ENCODE assay signal across 8 cellular contexts in the genomic region with DNA sequence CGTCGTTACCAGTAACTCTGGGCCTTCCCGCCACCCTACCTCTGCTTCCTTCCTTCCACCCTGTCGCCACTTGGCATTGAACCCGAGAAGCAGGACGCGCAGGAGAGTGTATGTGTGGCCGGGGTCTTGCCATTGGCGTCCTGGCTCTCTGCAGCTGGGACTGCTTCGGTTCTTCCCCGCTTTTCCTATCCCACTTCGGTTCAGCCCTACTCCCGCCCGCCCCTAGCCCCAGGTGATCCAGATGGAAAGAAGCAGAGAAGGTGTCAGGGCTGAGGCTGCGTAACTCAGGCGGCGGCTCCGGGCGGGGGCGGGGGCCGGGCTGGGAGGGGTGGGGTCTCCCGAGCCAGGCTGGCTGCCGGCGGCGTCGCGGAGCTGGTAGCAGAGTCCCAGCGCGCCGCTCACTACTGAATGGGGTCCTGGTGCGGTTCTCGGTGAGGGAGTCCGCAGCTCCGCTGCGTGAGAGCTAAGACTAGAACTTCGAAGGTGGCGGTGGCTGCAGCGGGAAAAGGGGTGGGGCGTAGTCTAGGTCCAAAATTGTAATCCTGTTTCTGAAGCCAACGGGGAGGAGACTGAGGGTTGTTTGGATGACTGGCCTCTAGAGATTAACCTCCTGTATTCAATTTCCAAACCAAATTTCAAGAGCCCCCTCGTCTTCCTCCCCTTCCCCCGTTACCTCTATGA. TPM values are rescaled to one million over a fixed set of nuclear protein-coding genes. Genes with fewer than 3 reads are reported as not detected.
DNase-seq lines count a peak whose midpoint lies in the region; ATAC-seq and TF ChIP-seq lines count a peak whose summit lies in the region.

No MANE protein-coding gene starts in this region.

- H3K27me3 ChIP-seq in HUES6 (ENCODE audit: control insufficient read depth, insufficient read depth, low read length), result peaks cover 43% of the 10 kb centered on the region
- no peaks in the 10 kb centered on the region for H3K27me3 ChIP-seq in body of pancreas
- peaks cover 44% of the 10 kb centered on the region for H3K27me3 ChIP-seq in iPS-18a (ENCODE audit: control insufficient read depth, insufficient read depth, low read length)
- H3K27me3 ChIP-seq in smooth muscle cell (ENCODE audit: low read depth), result no peaks in the 10 kb centered on the region

- no peak for TF ChIP-seq POLR2A in body of pancreas (IDR thresholded peaks at IDR 0.05)

- H2AFZ ChIP-seq in smooth muscle cell (ENCODE audit: low read depth) (peak overlapping the region; percentile 98), OCI-LY7 (ENCODE audit: low read length) (no peak overlapping the region)

- DNase-seq in AG20443 (ENCODE audit: low spot score), result peak; percentile 74
- DNase-seq in body of pancreas, result peak; percentile 15 to 38 (median 19)
- DNase-seq in smooth muscle cell (lab: John Stamatoyannopoulos, UW; ENCODE audit: unreplicated experiment), result peak; percentile 29
- DNase-seq in OCI-LY7 (ENCODE audit: low spot score), result no peak
- no peak for DNase-seq in kidney glomerular epithelial cell (lab: John Stamatoyannopoulos, UW)
- DNase-seq in activated naive CD4-positive, alpha-beta T cell treated with anti-CD3 and anti-CD28 coated beads, Interleukin-2, amount 50 U/mL, for 16 hours, result no peak

- H3K27ac ChIP-seq in HUES6 (ENCODE audit: low read depth, low read length), result no peak overlapping the region
- no peak overlapping the region for H3K27ac ChIP-seq in body of pancreas
- no peak overlapping the region for H3K27ac ChIP-seq in iPS-18a (ENCODE audit: low read length)
- H3K27ac ChIP-seq in smooth muscle cell (ENCODE audit: low read depth), result peak overlapping the region; percentile 4
- no peak overlapping the region for H3K27ac ChIP-seq in OCI-LY7 (ENCODE audit: low read depth, low read length, poor library complexity, severe bottlenecking)

- CTCF ChIA-PET in OCI-LY7 (lab: Charles Lee; ENCODE audit: unreplicated experiment), result no interaction called here

- H3K79me2 ChIP-seq in smooth muscle cell (ENCODE audit: low read depth) (peaks cover 44% of the 10 kb centered on the region), OCI-LY7 (ENCODE audit: insufficient read depth, low read depth, low read length) (no peaks in the 10 kb centered on the region)

- POLR2A ChIA-PET in OCI-LY7 (lab: Charles Lee), result no interaction called here

- H3K4me3 ChIP-seq in HUES6 (ENCODE audit: low read depth, low read length) (peak overlapping the region; percentile 77), body of pancreas (peak overlapping the region in 1 of 2 donors; percentile 11), iPS-18a (ENCODE audit: low read length) (peak overlapping the region; percentile 70), smooth muscle cell (peak overlapping the region; percentile 76), OCI-LY7 (ENCODE audit: low read depth, low read length, poor library complexity, severe bottlenecking) (no peak overlapping the region)

- H3K9me3 ChIP-seq in HUES6 (ENCODE audit: control insufficient read depth, insufficient read depth, low read depth, low read length) (no peaks in the 10 kb centered on the region), body of pancreas (no peaks in the 10 kb centered on the region), iPS-18a (ENCODE audit: control insufficient read depth, low read depth, low read length) (no peaks in the 10 kb centered on the region), smooth muscle cell (replicated peaks; ENCODE audit: low read depth) (no peaks in the 10 kb centered on the region), OCI-LY7 (ENCODE audit: low read length) (no peaks in the 10 kb centered on the region)

- H3K9me2 ChIP-seq in OCI-LY7 (ENCODE audit: insufficient read depth, low read length), result no peaks in the 10 kb centered on the region

- H4K20me1 ChIP-seq in smooth muscle cell (ENCODE audit: low read depth), result no peaks in the 10 kb centered on the region
- H4K20me1 ChIP-seq in OCI-LY7 (ENCODE audit: insufficient read depth, low read length), result no peaks in the 10 kb centered on the region

- 1 to 3% methylated on average over 18 to 41 of the region's 42 CpGs for WGBS in body of pancreas, 2 donors
- 3% methylated on average over 29 of the region's 42 CpGs for WGBS in smooth muscle cell (ENCODE audit: low lambda C conversion rate)

- H3K4me2 ChIP-seq in smooth muscle cell (peak overlapping the region; percentile 97), OCI-LY7 (ENCODE audit: low read length) (no peak overlapping the region)

- H3K36me3 ChIP-seq in HUES6 (ENCODE audit: control insufficient read depth, insufficient read depth, low read length), result no peaks in the 10 kb centered on the region
- H3K36me3 ChIP-seq in body of pancreas (replicated peaks in 1 of 2; ENCODE audit: insufficient read depth in 1 of 2, low read depth in 2 of 2), result no peaks in the 10 kb centered on the region
- no peaks in the 10 kb centered on the region for H3K36me3 ChIP-seq in iPS-18a (ENCODE audit: control insufficient read depth, low read depth, low read length)
- no peaks in the 10 kb centered on the region for H3K36me3 ChIP-seq in smooth muscle cell (ENCODE audit: low read depth)
- no peaks in the 10 kb centered on the region for H3K36me3 ChIP-seq in OCI-LY7 (ENCODE audit: insufficient read depth, low read length)

- H3K4me1 ChIP-seq in HUES6 (ENCODE audit: control insufficient read depth, insufficient read depth, low read length) (0 out of 2 replicates have a peak, but pooled peaks cover 3% of the 10 kb centered on the region), body of pancreas (peaks cover 19% of the 10 kb centered on the region), iPS-18a (ENCODE audit: control insufficient read depth, low read depth, low read length) (peaks cover 3% of the 10 kb centered on the region), smooth muscle cell (ENCODE audit: low read depth) (peaks cover 24% of the 10 kb centered on the region), OCI-LY7 (ENCODE audit: insufficient read depth, low read length, poor library complexity, severe bottlenecking) (no peaks in the 10 kb centered on the region)

- H3K9ac ChIP-seq in HUES6 (ENCODE audit: low read length) (peak overlapping the region; percentile 44), iPS-18a (ENCODE audit: low read length) (no peak overlapping the region), smooth muscle cell (ENCODE audit: low read depth) (peak overlapping the region; percentile 27)

- no TSS peak for BruUV-seq in OCI-LY7 (replicated peaks; lab: Mats Ljungman, UMichigan)

- peak; percentile 39 for ATAC-seq in body of pancreas

- intact Hi-C loops in body of pancreas (cut with DNase I) (no loop called here), OCI-LY7 (cut with micrococcal nuclease; ENCODE audit: unreplicated experiment) (no loop called here)

- peaks cover 15% of the 10 kb centered on the region for H3F3A ChIP-seq in smooth muscle cell (ENCODE audit: low read depth)

- TF ChIP-seq CTCF in body of pancreas (IDR thresholded peaks at IDR 0.05), result no peak
- no peak for TF ChIP-seq CTCF in smooth muscle cell (IDR thresholded peaks at IDR 0.05; ENCODE audit: borderline replicate concordance, insufficient read depth, poor library complexity, severe bottlenecking)
- no peak for TF ChIP-seq CTCF in OCI-LY7 (conservative IDR thresholded peaks at IDR 0.05; ENCODE audit: low read length)

RNA-seq across cellular contexts. Expression of a gene that starts 1.3 kb away (rescaled TPM):
- total RNA-seq in body of pancreas, result under 1 TPM; 0.78 to 0.99 TPM
- total RNA-seq in smooth muscle cell, result 6.7 and 8.3 TPM in 2 replicates
- 13.2 and 19.4 TPM in 2 replicates for polyA plus RNA-seq in smooth muscle cell
- total RNA-seq in OCI-LY7 (2014; rRNA removed; shearing (Covaris generic)), result not detected in 2 replicates
- not detected in 2 replicates for total RNA-seq in OCI-LY7 (2022)

Comparison
In these comparisons a context has a peak if more than half of its experiments do, and no peak if none do; other contexts are left out.
1. DNase-seq: peak in AG20443 (single experiment), body of pancreas (4 of 4) and smooth muscle cell (single experiment); none in OCI-LY7 (single experiment), kidney glomerular epithelial cell (single experiment) and activated naive CD4-positive, alpha-beta T cell treated with anti-CD3 and anti-CD28 coated beads, Interleukin-2, amount 50 U/mL, for 16 hours (single experiment).